30 cellular contexts compared by ENCODE assay signal in the genomic region with DNA sequence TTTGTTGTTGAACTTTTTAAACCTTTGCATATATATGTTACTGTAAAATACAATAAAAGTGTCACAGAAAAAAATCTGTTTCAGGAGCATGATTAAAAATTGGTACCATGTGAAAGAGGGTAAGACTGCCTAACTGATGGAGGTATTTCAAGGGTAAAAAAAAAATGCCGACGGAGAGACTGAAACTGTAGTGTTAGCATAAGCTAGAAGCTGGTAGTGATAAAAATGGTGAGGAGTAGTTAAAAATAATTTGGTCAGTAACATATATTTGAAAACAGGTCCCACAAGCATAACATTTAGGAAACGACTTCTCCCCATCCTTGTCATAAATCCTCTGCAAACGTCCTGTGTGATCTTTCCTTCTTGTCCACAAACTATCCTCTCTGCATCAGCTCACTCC.
DNase-seq lines count a peak whose midpoint lies in the region; ATAC-seq and TF ChIP-seq lines count a peak whose summit lies in the region.
"Had no signal": no experiment of that assay in that cellular context is flagged by ENCODE, and none has a peak within 500 bp of the region (broad histone marks: within the 10 kb centered on the region; RNA-seq: fewer than 3 reads in every experiment).

No MANE protein-coding gene starts in this region.

- ATAC-seq in heart left ventricle (no peak), activated B cell treated with CpG ODN at 0.5 μM for 24 hours (ENCODE audit: low read depth) (no peak), gastrocnemius medialis (no peak), GM19463 (IDR thresholded peaks at IDR 0.05; ENCODE audit: unreplicated experiment) (no peak)
- ATAC-seq: left lung, right lobe of liver, T-cell had no signal

- H3K27me3 Mint-ChIP-seq in IgD-negative memory B cell (no peaks in the 10 kb centered on the region), activated B cell treated with CpG ODN at 0.5 μM for 24 hours (no peaks in the 10 kb centered on the region)

- TF ChIP-seq POLR2A in heart left ventricle (IDR thresholded peaks at IDR 0.05) (no peak), gastrocnemius medialis (IDR thresholded peaks at IDR 0.05) (no peak)

- WGBS in heart left ventricle, 4 donors, result 47 to 67% (median 52%) methylated on average over 4 of the region's 4 CpGs

- H3K4me1 ChIP-seq in left ventricle myocardium inferior (peaks cover 86% of the 10 kb centered on the region), heart left ventricle (peaks cover 0 to 73% (median 58%) of the 10 kb centered on the region in 12 donors), gastrocnemius medialis (peaks cover 83 to 94% of the 10 kb centered on the region in 2 donors)

- no peak for DNase-seq in left ventricle myocardium inferior
- no peak for DNase-seq in heart left ventricle
- DNase-seq in activated B cell treated with CpG ODN at 0.5 μM for 24 hours, result no peak
- DNase-seq in gastrocnemius medialis, result no peak
- DNase-seq in CD1c-positive myeloid dendritic cell (ENCODE audit: extremely low spot score), result no peak
- DNase-seq in activated CD4-positive, alpha-beta T cell treated with anti-CD3 and anti-CD28 coated beads, Interleukin-2, amount 50 U/mL, for 4 hours, result no peak
- DNase-seq: activated CD4-positive, alpha-beta T cell treated with anti-CD3 and anti-CD28 coated beads, Interleukin-2, amount 10 ng/mL, durations not matched to agents 24 days and 14 days; activated effector memory CD4-positive, alpha-beta T cell treated with anti-CD3 and anti-CD28 coated beads, Interleukin-2, amount 50 U/mL, for 16 hours; activated naive CD8-positive, alpha-beta T cell treated with anti-CD3 and anti-CD28 coated beads, Interleukin-2, amount 10 ng/mL, durations not matched to agents 7 days and 5 days; activated T-cell treated with anti-CD3 and anti-CD28 coated beads, Interleukin-2, amount 50 U/mL, for 1 hour; CD4-positive, alpha-beta T cell; effector memory CD4-positive, alpha-beta T cell; erythroblast; GOT3; IMR-90; left lung; NCI-H1436; NCI-H2081; NCI-H69; posterior cingulate gyrus; right lobe of liver; spleen; stimulated activated CD4-positive, alpha-beta T cell treated with anti-CD3 and anti-CD28 coated beads, Interleukin-2, amount 100 ng/mL, for 24 hours; stimulated activated CD8-positive, alpha-beta memory T cell treated with anti-CD3 and anti-CD28 coated beads, Interleukin-4, amount 100 ng/mL, for 48 hours; T-cell; tibial artery had no signal

- no peak for TF ChIP-seq CTCF in left ventricle myocardium inferior (IDR thresholded peaks at IDR 0.05; ENCODE audit: borderline replicate concordance)
- TF ChIP-seq CTCF in heart left ventricle (IDR thresholded peaks at IDR 0.05), result no peak
- TF ChIP-seq CTCF in activated B cell treated with CpG ODN at 0.5 μM for 24 hours (IDR thresholded peaks at IDR 0.05), result no peak
- TF ChIP-seq CTCF in gastrocnemius medialis (IDR thresholded peaks at IDR 0.05 in 4 of 5, conservative IDR thresholded peaks at IDR 0.05 in 1 of 5), result no peak

- peak overlapping the region; percentile 71 to 90 (median 90) for H3K27ac Mint-ChIP-seq in IgD-negative memory B cell
- peak overlapping the region; percentile 91 for H3K27ac Mint-ChIP-seq in activated B cell treated with CpG ODN at 0.5 μM for 24 hours
- H3K27ac Mint-ChIP-seq: activated CD4-positive, alpha-beta T cell treated with anti-CD3 and anti-CD28 coated beads, Interleukin-2, amount 10 ng/mL, durations not matched to agents 24 days and 14 days; activated naive CD8-positive, alpha-beta T cell treated with anti-CD3 and anti-CD28 coated beads, Interleukin-2, amount 10 ng/mL, durations not matched to agents 7 days and 5 days; CD4-positive, alpha-beta T cell; T-cell had no signal

- H3K4me3 Mint-ChIP-seq in IgD-negative memory B cell (peak overlapping the region; percentile 62 to 95 (median 80)), activated B cell treated with CpG ODN at 0.5 μM for 24 hours (peak overlapping the region; percentile 80)
- H3K4me3 Mint-ChIP-seq: activated CD4-positive, alpha-beta T cell treated with anti-CD3 and anti-CD28 coated beads, Interleukin-2, amount 10 ng/mL, durations not matched to agents 24 days and 14 days; activated naive CD8-positive, alpha-beta T cell treated with anti-CD3 and anti-CD28 coated beads, Interleukin-2, amount 10 ng/mL, durations not matched to agents 7 days and 5 days; CD4-positive, alpha-beta T cell; T-cell had no signal

- CTCF ChIA-PET in activated B cell treated with CpG ODN at 0.5 μM for 24 hours (lab: Charles Lee), result interaction anchor here (1.2 to 3.9 kb wide), 5 partner anchors 11 to 1447 kb away, joined by 3 to 24 read pairs (median 6); no protein-coding TSS in a partner anchor

- peak overlapping the region; percentile 68 for H3K27ac ChIP-seq in left ventricle myocardium inferior (replicated peaks)
- peak overlapping the region in 2 of 12 donors; percentile 5 to 23 for H3K27ac ChIP-seq in heart left ventricle
- H3K27ac ChIP-seq in gastrocnemius medialis, result peak overlapping the region; percentile 84 to 90 (median 87)
- H3K27ac ChIP-seq: coronary artery, left lung, right lobe of liver, tibial artery, vagina had no signal

- intact Hi-C loops in left ventricle myocardium inferior (cut with micrococcal nuclease), result no loop called here
- intact Hi-C loops in heart left ventricle (cut with DNase I), result no loop called here
- intact Hi-C loops in activated B cell treated with CpG ODN at 0.5 μM for 24 hours (cut with micrococcal nuclease), result loop anchor here (1.0 to 10.0 kb wide), 2 partner anchors 13 to 1367 kb away; no protein-coding TSS in a partner anchor
- intact Hi-C loops in gastrocnemius medialis (cut with DNase I; ENCODE audit: low total_unique reads), result loop anchor here (2.0 kb wide), 1 partner anchor 31 kb away; no protein-coding TSS in a partner anchor

- in situ Hi-C loops in gastrocnemius medialis (cut with MboI; ENCODE audit: low sequenced_read_pairs in 4 of 4), result no loop called here

- no peaks in the 10 kb centered on the region for H3K27me3 ChIP-seq in left ventricle myocardium inferior (ENCODE audit: low read depth)
- H3K27me3 ChIP-seq in heart left ventricle, result no peaks in the 10 kb centered on the region
- H3K27me3 ChIP-seq in gastrocnemius medialis, result no peaks in the 10 kb centered on the region
- H3K27me3 ChIP-seq: left lung, right lobe of liver, spleen, tibial artery, vagina had no signal

- H3K9me3 Mint-ChIP-seq in IgD-negative memory B cell, result no peaks in the 10 kb centered on the region
- H3K9me3 Mint-ChIP-seq in activated B cell treated with CpG ODN at 0.5 μM for 24 hours, result no peaks in the 10 kb centered on the region
- H3K9me3 Mint-ChIP-seq: activated CD4-positive, alpha-beta T cell treated with anti-CD3 and anti-CD28 coated beads, Interleukin-2, amount 10 ng/mL, durations not matched to agents 24 days and 14 days; activated naive CD8-positive, alpha-beta T cell treated with anti-CD3 and anti-CD28 coated beads, Interleukin-2, amount 10 ng/mL, durations not matched to agents 7 days and 5 days; CD4-positive, alpha-beta T cell; T-cell had no signal

- no peaks in the 10 kb centered on the region for H3K9me3 ChIP-seq in left ventricle myocardium inferior (replicated peaks)
- H3K9me3 ChIP-seq in heart left ventricle, result no peaks in the 10 kb centered on the region
- H3K9me3 ChIP-seq in gastrocnemius medialis, result no peaks in the 10 kb centered on the region
- H3K9me3 ChIP-seq: left lung, right lobe of liver, spleen, tibial artery, vagina had no signal

- no peak overlapping the region for H3K4me3 ChIP-seq in left ventricle myocardium inferior
- H3K4me3 ChIP-seq in heart left ventricle, result no peak overlapping the region
- H3K4me3 ChIP-seq in gastrocnemius medialis, result no peak overlapping the region
- H3K4me3 ChIP-seq: coronary artery, left lung, right lobe of liver, tibial artery, vagina had no signal

- H3K4me1 Mint-ChIP-seq in IgD-negative memory B cell, result peaks cover 46 to 56% (median 53%) of the 10 kb centered on the region in 3 donors
- peaks cover 89% of the 10 kb centered on the region for H3K4me1 Mint-ChIP-seq in activated B cell treated with CpG ODN at 0.5 μM for 24 hours
- H3K4me1 Mint-ChIP-seq: activated CD4-positive, alpha-beta T cell treated with anti-CD3 and anti-CD28 coated beads, Interleukin-2, amount 10 ng/mL, durations not matched to agents 24 days and 14 days; activated naive CD8-positive, alpha-beta T cell treated with anti-CD3 and anti-CD28 coated beads, Interleukin-2, amount 10 ng/mL, durations not matched to agents 7 days and 5 days; T-cell had no signal

- H3K36me3 ChIP-seq in left ventricle myocardium inferior, result peaks cover 13% of the 10 kb centered on the region
- H3K36me3 ChIP-seq in heart left ventricle, result peaks cover 0 to 32% (median 20%) of the 10 kb centered on the region in 9 donors
- H3K36me3 ChIP-seq in gastrocnemius medialis, result peaks cover 0 to 14% of the 10 kb centered on the region in 2 donors
- H3K36me3 ChIP-seq: left lung, right lobe of liver, vagina had no signal

- POLR2A ChIA-PET in activated B cell treated with CpG ODN at 0.5 μM for 24 hours (lab: Charles Lee), result interaction anchor here (0.8 to 17.9 kb wide), 6 partner anchors 11 to 86 kb away, joined by 3 to 229 read pairs (median 4); partner anchors contain the start of gene MEF2C

- H3K36me3 Mint-ChIP-seq in IgD-negative memory B cell (peaks cover 14% of the 10 kb centered on the region), activated B cell treated with CpG ODN at 0.5 μM for 24 hours (ENCODE audit: low read depth) (peaks cover 64% of the 10 kb centered on the region)
- H3K36me3 Mint-ChIP-seq: activated naive CD8-positive, alpha-beta T cell treated with anti-CD3 and anti-CD28 coated beads, Interleukin-2, amount 10 ng/mL, durations not matched to agents 7 days and 5 days; T-cell had no signal

Comparison
In these comparisons a context has a peak if more than half of its experiments do, and no peak if none do; other contexts are left out.
1. intact Hi-C loops: an anchor here in activated B cell treated with CpG ODN at 0.5 μM for 24 hours (1.0 to 10.0 kb wide) and gastrocnemius medialis (2.0 kb wide); none called in left ventricle myocardium inferior and heart left ventricle.